ENCODE assay signal across 8 cellular contexts in the genomic region with DNA sequence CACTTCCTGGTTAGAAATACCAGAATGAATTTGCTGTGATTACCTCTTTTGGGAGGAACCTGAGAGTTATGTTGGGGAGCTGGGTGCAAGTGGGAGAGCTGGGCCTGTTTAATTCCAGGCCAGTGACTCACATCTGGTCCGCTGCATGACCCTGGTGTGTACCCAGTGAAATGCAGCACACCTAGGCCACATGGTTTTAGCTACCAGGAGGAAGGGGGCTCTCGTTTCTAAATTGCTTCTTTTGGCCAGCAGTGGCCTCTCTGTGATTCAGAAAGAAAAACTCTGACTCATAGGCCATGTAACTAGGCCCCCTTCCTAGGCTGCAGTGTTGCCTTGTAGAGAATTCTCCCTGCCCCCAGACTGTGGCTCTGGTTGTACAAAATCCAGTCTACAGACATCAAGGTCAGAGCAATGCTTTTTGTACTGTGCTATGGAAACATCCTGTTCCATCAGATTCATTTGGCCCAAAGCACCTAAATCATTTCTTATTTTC. TPM values are rescaled to one million over a fixed set of nuclear protein-coding genes. Genes with fewer than 3 reads are reported as not detected.
DNase-seq lines count a peak whose midpoint lies in the region; ATAC-seq and TF ChIP-seq lines count a peak whose summit lies in the region.

No MANE protein-coding gene starts in this region.

- TF ChIP-seq POLR2A in Raji (IDR thresholded peaks at IDR 0.05; ENCODE audit: insufficient read depth, low read depth, low read length) = 0 out of 2 replicates have a peak, but pooled peaks have one; percentile 16

- ATAC-seq in HG02759 (IDR thresholded peaks at IDR 0.05; ENCODE audit: unreplicated experiment) = peak; percentile 66
- ATAC-seq in left colon = peak; percentile 34

- intact Hi-C loops in MCF 10A (cut with micrococcal nuclease) (no loop called here), left colon (cut with DNase I, micrococcal nuclease) (no loop called here)

- peak overlapping the region; percentile 1 for H3K4me3 Mint-ChIP-seq in MCF 10A (ENCODE audit: unreplicated experiment)

- TF ChIP-seq CTCF in MCF 10A (IDR thresholded peaks at IDR 0.05; ENCODE audit: unreplicated experiment) = no peak

- peak; percentile 31 for DNase-seq in SIG-M5 treated with dmso at 0.1 percent for 504 hours (lab: John Stamatoyannopoulos, UW; ENCODE audit: unreplicated experiment)
- no peak for DNase-seq in SIG-M5 (lab: John Stamatoyannopoulos, UW)
- DNase-seq in MCF 10A (ENCODE audit: unreplicated experiment) = peak; percentile 94
- peak in 1 of 2 donors; percentile 74 for DNase-seq in left colon
- DNase-seq in stimulated activated CD4-positive, alpha-beta T cell treated with anti-CD3 and anti-CD28 coated beads, TNF-alpha, amount 100 ng/mL, for 48 hours (ENCODE audit: low read depth in 3 of 3) = peak in 2 of 3 donors; percentile 61 to 71
- no peak for DNase-seq in NCI-H748 treated with DMSO at 0.1 percent for 48 hours (lab: John Stamatoyannopoulos, UW)

- CTCF ChIA-PET in MCF 10A (lab: Yijun Ruan, JAX) = interaction anchor here (0.6 to 5.4 kb wide), 10 partner anchors 9 to 76 kb away, joined by 3 to 52 read pairs (median 4); no protein-coding TSS in a partner anchor

- H3K36me3 Mint-ChIP-seq in MCF 10A (ENCODE audit: insufficient read depth, unreplicated experiment) = peaks cover 12% of the 10 kb centered on the region

- POLR2A ChIA-PET in MCF 10A (lab: Yijun Ruan, JAX) = interaction anchor here (0.6 to 3.2 kb wide), 15 partner anchors 8 to 626 kb away, joined by 3 to 23 read pairs (median 5); partner anchors contain the start of genes FBXO24, LRCH4, MOSPD3 and POP7

- no peaks in the 10 kb centered on the region for H3K27me3 Mint-ChIP-seq in MCF 10A (ENCODE audit: insufficient read depth, unreplicated experiment)

- H3K4me1 Mint-ChIP-seq in MCF 10A (ENCODE audit: insufficient read depth, unreplicated experiment) = peaks cover 48% of the 10 kb centered on the region

- BruUV-seq in MCF 10A (replicated peaks; lab: Mats Ljungman, UMichigan) = no TSS peak

- H3K9me3 Mint-ChIP-seq in MCF 10A (ENCODE audit: unreplicated experiment) = no peaks in the 10 kb centered on the region

- peak overlapping the region; percentile 78 for H3K27ac Mint-ChIP-seq in MCF 10A (ENCODE audit: low read depth, unreplicated experiment)

RNA-seq across cellular contexts. Expression of gene AGFG2, which starts 6.7 kb away (rescaled TPM):
- total RNA-seq in MCF 10A (2022) (8.4 and 11.9 TPM in 2 replicates), left colon (10 to 100 TPM; 65.0 to 75.5 TPM)

RNA-seq across cellular contexts. Expression of gene SAP25, which starts 28.0 kb away (rescaled TPM):
- total RNA-seq in MCF 10A (2022) (1.2 and 2.9 TPM in 2 replicates), left colon (1 to 10 TPM; 1.1 TPM)

RNA-seq across cellular contexts. Expression of gene LRCH4, which starts 40.2 kb away (rescaled TPM):
- total RNA-seq in MCF 10A (2022) (21.4 and 22.3 TPM in 2 replicates), left colon (10 to 100 TPM; 66.4 to 69.0 TPM)

RNA-seq across cellular contexts. Expression of gene FBXO24, which starts 40.4 kb away (rescaled TPM):
- total RNA-seq in MCF 10A (2022) (0.37 and 1.1 TPM in 2 replicates), left colon (under 1 TPM; 0.34 to 0.58 TPM)

RNA-seq across cellular contexts. Expression of gene PCOLCE, which starts 56.5 kb away (rescaled TPM):
- total RNA-seq in MCF 10A (2022) = 2.0 and 3.6 TPM in 2 replicates
- total RNA-seq in left colon = 10 to 100 TPM in 1 of 2 donors, 1 to 10 TPM in 1; 8.1 to 15.4 TPM

Comparison
In these comparisons a context has a peak if more than half of its experiments do, and no peak if none do; other contexts are left out.
1. DNase-seq: peak in SIG-M5 treated with dmso at 0.1 percent for 504 hours (single experiment), MCF 10A (single experiment) and stimulated activated CD4-positive, alpha-beta T cell treated with anti-CD3 and anti-CD28 coated beads, TNF-alpha, amount 100 ng/mL, for 48 hours (2 of 3); none in SIG-M5 (single experiment) and NCI-H748 treated with DMSO at 0.1 percent for 48 hours (single experiment).